Comparison of ENCODE assay signal across 8 cellular contexts in the genomic region with DNA sequence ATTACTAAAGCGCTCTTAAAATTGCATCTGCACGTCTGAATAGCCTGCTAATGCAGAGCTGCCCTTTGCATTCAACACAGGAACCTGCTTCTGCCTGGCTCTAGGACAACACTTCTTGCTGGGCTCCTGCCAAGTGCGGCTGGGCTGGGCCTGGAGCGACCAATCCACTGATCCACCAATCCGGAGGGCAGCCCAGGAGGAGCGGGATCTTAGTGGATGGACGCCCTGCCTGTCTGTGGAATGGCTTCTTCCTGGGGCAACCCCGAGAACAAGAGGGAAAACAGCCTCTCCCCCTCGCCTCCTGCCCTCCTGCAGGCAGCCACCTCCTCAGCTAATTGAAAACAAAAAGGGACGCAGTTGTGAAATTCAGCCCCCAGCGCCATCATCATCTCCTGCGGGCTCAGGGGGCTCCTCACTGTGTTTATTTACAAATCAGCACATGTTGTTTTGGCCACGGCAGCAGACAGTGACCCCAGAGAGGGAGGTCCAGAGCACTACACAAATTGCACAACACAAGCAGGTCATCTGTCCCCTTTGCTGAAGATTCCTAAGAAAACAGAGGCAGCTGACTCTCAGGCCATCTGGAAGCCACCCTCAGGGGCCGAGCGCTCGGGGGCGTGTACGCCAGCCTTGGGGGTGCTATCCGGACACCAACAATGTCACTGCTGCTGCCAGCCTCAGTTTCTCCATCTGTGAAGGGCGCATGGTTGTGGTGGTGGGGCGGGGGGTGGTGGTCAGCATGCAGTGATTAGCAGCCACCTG. TPM values are rescaled to one million over a fixed set of nuclear protein-coding genes. Genes with fewer than 3 reads are reported as not detected.
A peak's percentile ranks its signal among the peaks of the same experiment; 100 is the strongest.
DNase-seq lines count a peak whose midpoint lies in the region; ATAC-seq, FAIRE-seq and TF ChIP-seq lines count a peak whose summit lies in the region.

No MANE protein-coding gene starts in this region.

- 35 to 47% methylated on average over 17 to 21 of the region's 21 CpGs for WGBS in lower leg skin, 2 donors

- H3K4me3 ChIP-seq in HUES48 (ENCODE audit: low read depth, low read length) (no peak overlapping the region), lower leg skin (ENCODE audit: low read depth, poor library complexity, severe bottlenecking) (no peak overlapping the region)

- intact Hi-C loops in lower leg skin (cut with DNase I; ENCODE audit: low total_unique reads): no loop called here

- TF ChIP-seq POLR2A in lower leg skin (IDR thresholded peaks at IDR 0.05): no peak

- H3K9me3 ChIP-seq in HUES48 (ENCODE audit: control insufficient read depth, insufficient read depth, low read length): no peaks in the 10 kb centered on the region

- H3K36me3 ChIP-seq in HUES48 (ENCODE audit: control insufficient read depth, insufficient read depth, low read length): no peaks in the 10 kb centered on the region

- ATAC-seq in GM18868 (IDR thresholded peaks at IDR 0.05; ENCODE audit: unreplicated experiment) (no peak), HG03571 (IDR thresholded peaks at IDR 0.05; ENCODE audit: unreplicated experiment) (no peak), GM19328 (IDR thresholded peaks at IDR 0.05; ENCODE audit: unreplicated experiment) (no peak)

- H3K4me1 ChIP-seq in HUES48 (ENCODE audit: control insufficient read depth, insufficient read depth, low read length): peaks cover 23% of the 10 kb centered on the region

- peak; percentile 99 for FAIRE-seq in endometrium (lab: Jason Lieb, UNC)

- H3K27me3 ChIP-seq in HUES48 (ENCODE audit: control insufficient read depth, insufficient read depth, low read length): no peaks in the 10 kb centered on the region

- no peak for TF ChIP-seq CTCF in lower leg skin (IDR thresholded peaks at IDR 0.05)

- DNase-seq in RPMI7951 (ENCODE audit: low read depth) (peak; percentile 56), lower leg skin (ENCODE audit: low spot score in 2 of 2) (peak; percentile 94 to 99), superior temporal gyrus (ENCODE audit: extremely low spot score) (peak; percentile 98)

- H3K27ac ChIP-seq in HUES48 (ENCODE audit: low read depth, low read length): peak overlapping the region; percentile 56

- H3K9ac ChIP-seq in HUES48 (ENCODE audit: low read depth, low read length): 0 out of 2 replicates have a peak overlapping the region, but pooled peaks have one; percentile 16

RNA-seq across cellular contexts. Expression of gene GADD45G, which starts 57.3 kb away (rescaled TPM):
- total RNA-seq in RPMI7951 (2014; rRNA removed; shearing (Covaris generic)): 0.12 TPM in 1 of 2 replicates, not detected in the other
- 10 to 100 TPM; 18.3 to 48.9 (median 23.6) TPM for total RNA-seq in lower leg skin

Comparison
In these comparisons a context has a peak if more than half of its experiments do, and no peak if none do; other contexts are left out.
1. RNA of gene GADD45G, which starts 57.3 kb away (total RNA-seq): 18.3 to 48.9 TPM in lower leg skin; 0.12 TPM in RPMI7951; every median in the first group is over 10 times any median in the second.
2. Peak in every context shown above with its lines, with median percentiles within 50 percentile points of each other: DNase-seq.